12 cellular contexts compared by ENCODE assay signal in genomic region chr14:100537701-100538565, GRCh38. TPM values are rescaled to one million over a fixed set of nuclear protein-coding genes. Genes with fewer than 3 reads are reported as not detected.
A peak's percentile ranks its signal among the peaks of the same experiment; 100 is the strongest.
DNase-seq lines count a peak whose midpoint lies in the region; ATAC-seq and TF ChIP-seq lines count a peak whose summit lies in the region.
"Had no signal": no experiment of that assay in that cellular context is flagged by ENCODE, and none has a peak within 500 bp of the region (broad histone marks: within the 10 kb centered on the region; RNA-seq: fewer than 3 reads in every experiment).

No MANE protein-coding gene starts in this region.

- H3K9me3 ChIP-seq in esophagus muscularis mucosa = no peaks in the 10 kb centered on the region
- H3K9me3 ChIP-seq: A549 had no signal

- peaks cover 8 to 25% (median 19%) of the 10 kb centered on the region in 4 donors for H3K4me1 ChIP-seq in esophagus muscularis mucosa
- H3K4me1 ChIP-seq: A549 had no signal

- ATAC-seq in activated CD4-positive, alpha-beta T cell treated with anti-CD3 and anti-CD28 coated beads for 36 hours = no peak
- no peak for ATAC-seq in HG03139 (IDR thresholded peaks at IDR 0.05; ENCODE audit: unreplicated experiment)
- ATAC-seq in activated CD8-positive, alpha-beta T cell treated with anti-CD3 and anti-CD28 coated beads, Interleukin-2, amount 10 ng/mL, durations not matched to agents 7 days and 5 days = no peak
- ATAC-seq: A549, Panc1 had no signal

- no peak for TF ChIP-seq POLR2A in esophagus muscularis mucosa (IDR thresholded peaks at IDR 0.05; ENCODE audit: low read depth)

- no peak overlapping the region for H3K27ac Mint-ChIP-seq in activated CD4-positive, alpha-beta T cell treated with anti-CD3 and anti-CD28 coated beads for 36 hours
- H3K27ac Mint-ChIP-seq in activated T-helper 2 cell treated with anti-CD3 and anti-CD28 coated beads, Interferon-gamma antibody, Interleukin-2, Interleukin-4, amounts not matched to agents 10 μg/mL and 5 μg/mL and 100 μg/mL, durations not matched to agents 14 hours and 24 hours and 36 hours = no peak overlapping the region
- H3K27ac Mint-ChIP-seq in activated CD8-positive, alpha-beta T cell treated with anti-CD3 and anti-CD28 coated beads, Interleukin-2, amount 10 ng/mL, durations not matched to agents 7 days and 5 days = no peak overlapping the region

- no peaks in the 10 kb centered on the region for H3K27me3 ChIP-seq in esophagus muscularis mucosa

- no peak for TF ChIP-seq CTCF in esophagus muscularis mucosa (IDR thresholded peaks at IDR 0.05)

- no peaks in the 10 kb centered on the region for H3K27me3 Mint-ChIP-seq in activated CD4-positive, alpha-beta T cell treated with anti-CD3 and anti-CD28 coated beads for 36 hours
- H3K27me3 Mint-ChIP-seq in activated T-helper 2 cell treated with anti-CD3 and anti-CD28 coated beads, Interferon-gamma antibody, Interleukin-2, Interleukin-4, amounts not matched to agents 10 μg/mL and 5 μg/mL and 100 μg/mL, durations not matched to agents 14 hours and 24 hours and 36 hours (ENCODE audit: low read depth) = no peaks in the 10 kb centered on the region
- no peaks in the 10 kb centered on the region for H3K27me3 Mint-ChIP-seq in activated CD8-positive, alpha-beta T cell treated with anti-CD3 and anti-CD28 coated beads, Interleukin-2, amount 10 ng/mL, durations not matched to agents 7 days and 5 days (ENCODE audit: low read depth)

- WGBS in esophagus muscularis mucosa = 89% methylated on average over 31 of the region's 68 CpGs

- H3K36me3 Mint-ChIP-seq in activated CD4-positive, alpha-beta T cell treated with anti-CD3 and anti-CD28 coated beads for 36 hours (ENCODE audit: low read depth) = no peaks in the 10 kb centered on the region
- no peaks in the 10 kb centered on the region for H3K36me3 Mint-ChIP-seq in activated T-helper 2 cell treated with anti-CD3 and anti-CD28 coated beads, Interferon-gamma antibody, Interleukin-2, Interleukin-4, amounts not matched to agents 10 μg/mL and 5 μg/mL and 100 μg/mL, durations not matched to agents 14 hours and 24 hours and 36 hours (ENCODE audit: low read depth)
- no peaks in the 10 kb centered on the region for H3K36me3 Mint-ChIP-seq in activated CD8-positive, alpha-beta T cell treated with anti-CD3 and anti-CD28 coated beads, Interleukin-2, amount 10 ng/mL, durations not matched to agents 7 days and 5 days (ENCODE audit: low read depth)

- CTCF ChIA-PET in activated CD4-positive, alpha-beta T cell treated with anti-CD3 and anti-CD28 coated beads for 36 hours (lab: Charles Lee) = interaction anchor here (0.7 kb wide), 2 partner anchors 388 to 694 kb away, joined by 3 read pairs; no protein-coding TSS in a partner anchor
- CTCF ChIA-PET in activated CD8-positive, alpha-beta T cell treated with anti-CD3 and anti-CD28 coated beads, Interleukin-2, amount 10 ng/mL, durations not matched to agents 7 days and 5 days (lab: Charles Lee) = interaction anchor here (1.0 kb wide), 1 partner anchor 115 kb away, joined by 3 read pairs; no protein-coding TSS in a partner anchor

- peak overlapping the region in 3 of 4 donors; percentile 13 to 40 (median 28) for H3K27ac ChIP-seq in esophagus muscularis mucosa (replicated peaks in 1 of 4)
- H3K27ac ChIP-seq: A549 had no signal

- DNase-seq in activated CD4-positive, alpha-beta T cell treated with anti-CD3 and anti-CD28 coated beads for 36 hours = peak; percentile 2
- DNase-seq in activated CD4-positive, alpha-beta T cell treated with anti-CD3 and anti-CD28 coated beads, Interleukin-2, amount 50 U/mL, for 48 hours = no peak
- no peak for DNase-seq in esophagus muscularis mucosa (ENCODE audit: extremely low spot score)
- DNase-seq in medulla oblongata (ENCODE audit: extremely low spot score) = peak; percentile 70
- peak; percentile 54 for DNase-seq in superior temporal gyrus (ENCODE audit: extremely low spot score)
- DNase-seq in activated T-helper 2 cell treated with anti-CD3 and anti-CD28 coated beads, Interferon-gamma antibody, Interleukin-2, Interleukin-4, amounts not matched to agents 10 μg/mL and 5 μg/mL and 100 μg/mL, durations not matched to agents 14 hours and 24 hours and 36 hours (ENCODE audit: low spot score) = no peak
- no peak for DNase-seq in activated CD8-positive, alpha-beta T cell treated with anti-CD3 and anti-CD28 coated beads, Interleukin-2, amount 10 ng/mL, durations not matched to agents 7 days and 5 days
- DNase-seq: DMS53, NCI-H2227 treated with DMSO at 0.1 percent for 48 hours had no signal

- no peak for TF ChIP-seq EP300 in esophagus muscularis mucosa (IDR thresholded peaks at IDR 0.05)

- no peaks in the 10 kb centered on the region for H3K9me3 Mint-ChIP-seq in activated CD4-positive, alpha-beta T cell treated with anti-CD3 and anti-CD28 coated beads for 36 hours (ENCODE audit: low read depth)
- H3K9me3 Mint-ChIP-seq in activated T-helper 2 cell treated with anti-CD3 and anti-CD28 coated beads, Interferon-gamma antibody, Interleukin-2, Interleukin-4, amounts not matched to agents 10 μg/mL and 5 μg/mL and 100 μg/mL, durations not matched to agents 14 hours and 24 hours and 36 hours = no peaks in the 10 kb centered on the region
- H3K9me3 Mint-ChIP-seq in activated CD8-positive, alpha-beta T cell treated with anti-CD3 and anti-CD28 coated beads, Interleukin-2, amount 10 ng/mL, durations not matched to agents 7 days and 5 days (ENCODE audit: insufficient read depth) = no peaks in the 10 kb centered on the region

- intact Hi-C loops in activated CD4-positive, alpha-beta T cell treated with anti-CD3 and anti-CD28 coated beads for 36 hours (cut with DNase I, micrococcal nuclease) = no loop called here
- intact Hi-C loops in esophagus muscularis mucosa (cut with DNase I) = no loop called here
- intact Hi-C loops in activated T-helper 2 cell treated with anti-CD3 and anti-CD28 coated beads, Interferon-gamma antibody, Interleukin-2, Interleukin-4, amounts not matched to agents 10 μg/mL and 5 μg/mL and 100 μg/mL, durations not matched to agents 14 hours and 24 hours and 36 hours (cut with micrococcal nuclease) = no loop called here

- peaks cover 0 to 7% (median 1%) of the 10 kb centered on the region in 4 donors for H3K36me3 ChIP-seq in esophagus muscularis mucosa

- POLR2A ChIA-PET in activated CD4-positive, alpha-beta T cell treated with anti-CD3 and anti-CD28 coated beads for 36 hours (lab: Charles Lee) = no interaction called here
- POLR2A ChIA-PET in activated CD8-positive, alpha-beta T cell treated with anti-CD3 and anti-CD28 coated beads, Interleukin-2, amount 10 ng/mL, durations not matched to agents 7 days and 5 days (lab: Charles Lee) = no interaction called here

- H3K4me1 Mint-ChIP-seq in activated CD4-positive, alpha-beta T cell treated with anti-CD3 and anti-CD28 coated beads for 36 hours = peaks cover 4% of the 10 kb centered on the region
- peaks cover 5% of the 10 kb centered on the region for H3K4me1 Mint-ChIP-seq in activated T-helper 2 cell treated with anti-CD3 and anti-CD28 coated beads, Interferon-gamma antibody, Interleukin-2, Interleukin-4, amounts not matched to agents 10 μg/mL and 5 μg/mL and 100 μg/mL, durations not matched to agents 14 hours and 24 hours and 36 hours (ENCODE audit: low read depth)
- peaks cover 17% of the 10 kb centered on the region for H3K4me1 Mint-ChIP-seq in activated CD8-positive, alpha-beta T cell treated with anti-CD3 and anti-CD28 coated beads, Interleukin-2, amount 10 ng/mL, durations not matched to agents 7 days and 5 days (ENCODE audit: low read depth)

- no peak overlapping the region for H3K4me3 Mint-ChIP-seq in activated CD4-positive, alpha-beta T cell treated with anti-CD3 and anti-CD28 coated beads for 36 hours
- H3K4me3 Mint-ChIP-seq in activated T-helper 2 cell treated with anti-CD3 and anti-CD28 coated beads, Interferon-gamma antibody, Interleukin-2, Interleukin-4, amounts not matched to agents 10 μg/mL and 5 μg/mL and 100 μg/mL, durations not matched to agents 14 hours and 24 hours and 36 hours (ENCODE audit: low read depth) = no peak overlapping the region
- no peak overlapping the region for H3K4me3 Mint-ChIP-seq in activated CD8-positive, alpha-beta T cell treated with anti-CD3 and anti-CD28 coated beads, Interleukin-2, amount 10 ng/mL, durations not matched to agents 7 days and 5 days

- peak overlapping the region; percentile 18 to 41 (median 29) for H3K4me3 ChIP-seq in esophagus muscularis mucosa
- H3K4me3 ChIP-seq: A549 had no signal

RNA-seq across cellular contexts. Expression of gene BEGAIN, which starts 49.3 kb away (rescaled TPM):
- total RNA-seq in activated CD4-positive, alpha-beta T cell treated with anti-CD3 and anti-CD28 coated beads for 36 hours = 1 to 10 TPM; 3.1 to 3.5 TPM
- total RNA-seq in esophagus muscularis mucosa = 1 to 10 TPM; 3.5 to 7.1 (median 6.6) TPM
- total RNA-seq in activated T-helper 2 cell treated with anti-CD3 and anti-CD28 coated beads, Interferon-gamma antibody, Interleukin-2, Interleukin-4, amounts not matched to agents 10 μg/mL and 5 μg/mL and 100 μg/mL, durations not matched to agents 14 hours and 24 hours and 36 hours = 3.4 and 3.5 TPM in 2 replicates
- total RNA-seq in activated CD8-positive, alpha-beta T cell treated with anti-CD3 and anti-CD28 coated beads, Interleukin-2, amount 10 ng/mL, durations not matched to agents 7 days and 5 days = 1 to 10 TPM in 1 of 2 experiments, under 1 TPM in 1; 0.70 to 1.2 TPM

Comparison
In these comparisons a context has a peak if more than half of its experiments do, and no peak if none do; other contexts are left out.
1. DNase-seq: peak in activated CD4-positive, alpha-beta T cell treated with anti-CD3 and anti-CD28 coated beads for 36 hours (single experiment), medulla oblongata (single experiment) and superior temporal gyrus (single experiment); none in activated CD4-positive, alpha-beta T cell treated with anti-CD3 and anti-CD28 coated beads, Interleukin-2, amount 50 U/mL, for 48 hours (0 of 2), esophagus muscularis mucosa (single experiment), activated T-helper 2 cell treated with anti-CD3 and anti-CD28 coated beads, Interferon-gamma antibody, Interleukin-2, Interleukin-4, amounts not matched to agents 10 μg/mL and 5 μg/mL and 100 μg/mL, durations not matched to agents 14 hours and 24 hours and 36 hours (single experiment) and activated CD8-positive, alpha-beta T cell treated with anti-CD3 and anti-CD28 coated beads, Interleukin-2, amount 10 ng/mL, durations not matched to agents 7 days and 5 days (single experiment).